Comparison of ENCODE assay signal across 23 cellular contexts in the genomic region with DNA sequence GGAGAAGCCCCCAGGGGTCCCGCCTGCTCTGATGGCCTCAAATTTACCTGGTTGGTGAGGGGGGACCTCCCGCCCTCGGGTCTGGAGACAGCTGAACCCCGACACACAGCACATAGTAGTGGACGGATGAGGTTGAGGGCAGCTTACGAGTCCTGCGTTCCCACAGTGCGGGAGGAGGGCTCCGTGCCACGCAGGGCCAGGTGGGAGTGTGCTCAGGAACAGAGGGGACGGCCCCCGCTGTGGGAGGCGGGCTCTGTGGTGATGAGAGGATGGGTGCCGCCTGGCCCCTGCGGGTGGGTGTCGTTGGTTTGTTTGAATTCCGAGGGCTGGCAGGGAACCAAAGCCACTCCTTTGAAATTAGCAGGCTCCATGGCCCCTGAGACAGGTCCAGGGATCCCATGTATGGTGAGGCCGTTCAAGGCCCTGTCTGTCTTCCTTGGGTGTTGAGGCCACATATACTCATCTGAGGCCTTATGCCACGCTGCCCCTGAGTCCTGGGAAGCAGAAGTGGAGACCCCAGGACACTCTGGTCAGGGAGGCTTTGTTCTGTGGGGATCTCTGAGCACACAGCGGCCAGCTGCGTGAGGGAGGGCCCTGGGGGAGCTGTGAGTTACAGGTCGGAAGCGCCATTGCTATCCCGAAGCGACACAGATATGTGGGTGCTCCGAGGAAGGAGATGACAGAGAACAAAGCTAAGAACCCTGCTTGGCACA. TPM values are rescaled to one million over a fixed set of nuclear protein-coding genes. Genes with fewer than 3 reads are reported as not detected.
"Had no signal": no experiment of that assay in that cellular context is flagged by ENCODE, and none has a peak within 500 bp of the region (broad histone marks: within the 10 kb centered on the region; RNA-seq: fewer than 3 reads in every experiment).

No MANE protein-coding gene starts in this region.

- H3K4me1 Mint-ChIP-seq: activated CD4-positive, alpha-beta T cell treated with anti-CD3 and anti-CD28 coated beads, Interleukin-2, amount 10 ng/mL, durations not matched to agents 7 days and 5 days; activated CD8-positive, alpha-beta memory T cell treated with anti-CD3 and anti-CD28 coated beads, Interleukin-2, amount 10 ng/mL, durations not matched to agents 7 days and 5 days; activated naive CD4-positive, alpha-beta T cell treated with anti-CD3 and anti-CD28 coated beads, Interleukin-2, amount 10 ng/mL, durations not matched to agents 7 days and 5 days; immature natural killer cell; memory B cell had no signal

- H3K4me3 Mint-ChIP-seq: activated CD4-positive, alpha-beta T cell treated with anti-CD3 and anti-CD28 coated beads, Interleukin-2, amount 10 ng/mL, durations not matched to agents 7 days and 5 days; activated CD8-positive, alpha-beta memory T cell treated with anti-CD3 and anti-CD28 coated beads, Interleukin-2, amount 10 ng/mL, durations not matched to agents 7 days and 5 days; activated CD8-positive, alpha-beta T cell treated with anti-CD3 and anti-CD28 coated beads for 36 hours; activated naive CD4-positive, alpha-beta T cell treated with anti-CD3 and anti-CD28 coated beads, Interleukin-2, amount 10 ng/mL, durations not matched to agents 7 days and 5 days; immature natural killer cell; memory B cell had no signal

- H3K27me3 Mint-ChIP-seq: activated CD4-positive, alpha-beta T cell treated with anti-CD3 and anti-CD28 coated beads, Interleukin-2, amount 10 ng/mL, durations not matched to agents 7 days and 5 days; activated CD8-positive, alpha-beta memory T cell treated with anti-CD3 and anti-CD28 coated beads, Interleukin-2, amount 10 ng/mL, durations not matched to agents 7 days and 5 days; activated CD8-positive, alpha-beta T cell treated with anti-CD3 and anti-CD28 coated beads for 36 hours; activated naive CD4-positive, alpha-beta T cell treated with anti-CD3 and anti-CD28 coated beads, Interleukin-2, amount 10 ng/mL, durations not matched to agents 7 days and 5 days; memory B cell had no signal

- DNase-seq: activated CD4-positive, alpha-beta T cell treated with anti-CD3 and anti-CD28 coated beads, Interleukin-2, amount 10 ng/mL, durations not matched to agents 7 days and 5 days; activated CD4-positive, CD25-positive, alpha-beta regulatory T cell treated with anti-CD3 and anti-CD28 coated beads, Interleukin-2, amount 50 U/mL, for 72 hours; activated CD8-positive, alpha-beta memory T cell treated with anti-CD3 and anti-CD28 coated beads, Interleukin-2, amount 10 ng/mL, durations not matched to agents 7 days and 5 days; activated CD8-positive, alpha-beta T cell treated with anti-CD3 and anti-CD28 coated beads for 36 hours; activated effector memory CD4-positive, alpha-beta T cell treated with anti-CD3 and anti-CD28 coated beads, Interleukin-2, amount 50 U/mL, for 16 hours; activated naive CD4-positive, alpha-beta T cell treated with anti-CD3 and anti-CD28 coated beads, Interleukin-2, amount 10 ng/mL, durations not matched to agents 7 days and 5 days; activated T-cell treated with anti-CD3 and anti-CD28 coated beads for 4 hours; amygdala; dermis blood vessel endothelial cell; effector CD8-positive, alpha-beta T cell; foreskin keratinocyte; immature natural killer cell; kidney glomerular epithelial cell; nucleus accumbens; stimulated activated CD4-positive, alpha-beta T cell treated with anti-CD3 and anti-CD28 coated beads, Interleukin-4, amount 100 ng/mL, for 1 hour; stimulated activated naive CD8-positive, alpha-beta T cell treated with anti-CD3 and anti-CD28 coated beads, Interleukin-15, Interleukin-2, amounts not matched to agents 100 U/mL and 50 U/mL, for 24 hours; upper lobe of right lung had no signal

- H3K27ac ChIP-seq: cardiac muscle cell, foreskin keratinocyte, hepatocyte, upper lobe of right lung had no signal

- H3K4me3 ChIP-seq: cardiac muscle cell, hepatocyte, upper lobe of right lung had no signal

- H3K27me3 ChIP-seq: cardiac muscle cell, foreskin keratinocyte, hepatocyte, upper lobe of right lung had no signal

- H3K4me1 ChIP-seq: foreskin keratinocyte, upper lobe of right lung had no signal

- H3K9me3 ChIP-seq: upper lobe of right lung had no signal

- H3K27ac Mint-ChIP-seq: activated CD4-positive, alpha-beta T cell treated with anti-CD3 and anti-CD28 coated beads, Interleukin-2, amount 10 ng/mL, durations not matched to agents 7 days and 5 days; activated CD8-positive, alpha-beta memory T cell treated with anti-CD3 and anti-CD28 coated beads, Interleukin-2, amount 10 ng/mL, durations not matched to agents 7 days and 5 days; activated CD8-positive, alpha-beta T cell treated with anti-CD3 and anti-CD28 coated beads for 36 hours; activated naive CD4-positive, alpha-beta T cell treated with anti-CD3 and anti-CD28 coated beads, Interleukin-2, amount 10 ng/mL, durations not matched to agents 7 days and 5 days; immature natural killer cell; memory B cell had no signal

- ATAC-seq: activated CD8-positive, alpha-beta memory T cell treated with anti-CD3 and anti-CD28 coated beads, Interleukin-2, amount 10 ng/mL, durations not matched to agents 7 days and 5 days; activated CD8-positive, alpha-beta T cell treated with anti-CD3 and anti-CD28 coated beads for 36 hours; foreskin keratinocyte; stimulated activated naive CD8-positive, alpha-beta T cell treated with anti-CD3 and anti-CD28 coated beads, Interleukin-15, Interleukin-2, amounts not matched to agents 100 U/mL and 50 U/mL, for 24 hours; upper lobe of right lung had no signal

- H3K9me3 Mint-ChIP-seq: activated CD4-positive, alpha-beta T cell treated with anti-CD3 and anti-CD28 coated beads, Interleukin-2, amount 10 ng/mL, durations not matched to agents 7 days and 5 days; activated CD8-positive, alpha-beta T cell treated with anti-CD3 and anti-CD28 coated beads for 36 hours; activated naive CD4-positive, alpha-beta T cell treated with anti-CD3 and anti-CD28 coated beads, Interleukin-2, amount 10 ng/mL, durations not matched to agents 7 days and 5 days; immature natural killer cell; memory B cell had no signal

RNA-seq across cellular contexts. Expression of gene KRTAP5-7, which starts 52.1 kb away (rescaled TPM):
- total RNA-seq: activated CD8-positive, alpha-beta memory T cell treated with anti-CD3 and anti-CD28 coated beads, Interleukin-2, amount 10 ng/mL, durations not matched to agents 7 days and 5 days; activated CD8-positive, alpha-beta T cell treated with anti-CD3 and anti-CD28 coated beads for 36 hours; cardiac muscle cell; dermis blood vessel endothelial cell; foreskin keratinocyte; glomerular endothelial cell; hepatocyte; myocyte had no signal
- polyA plus RNA-seq: cardiac muscle cell, foreskin keratinocyte, hepatocyte, immature natural killer cell, liver had no signal
